Comparison of ENCODE assay signal across 21 cellular contexts in the genomic region with DNA sequence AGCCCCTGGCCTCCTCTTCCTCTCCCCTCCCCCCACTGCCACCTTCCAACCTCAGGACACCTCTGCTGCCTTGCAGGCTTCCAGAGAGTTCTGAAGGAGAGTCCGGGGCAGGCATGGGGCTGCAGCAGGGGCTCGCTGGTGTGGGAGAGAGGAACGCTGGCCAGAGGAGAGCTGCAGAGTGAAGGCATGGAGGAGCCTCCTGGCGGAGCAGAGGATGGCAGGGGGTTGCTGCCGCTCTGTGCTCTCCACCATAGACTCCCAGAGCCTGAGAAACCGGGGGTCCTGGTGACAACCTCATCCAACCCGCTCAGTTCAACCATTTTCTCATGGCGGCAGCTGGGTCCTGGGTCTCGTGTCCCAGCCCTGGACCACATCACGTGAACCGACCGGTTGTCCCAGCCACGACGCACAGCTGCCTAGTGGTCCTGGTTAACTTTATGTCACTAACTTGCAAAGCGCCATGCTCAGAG. TPM values are rescaled to one million over a fixed set of nuclear protein-coding genes. Genes with fewer than 3 reads are reported as not detected.
A peak's percentile ranks its signal among the peaks of the same experiment; 100 is the strongest.
DNase-seq lines count a peak whose midpoint lies in the region; ATAC-seq, FAIRE-seq and TF ChIP-seq lines count a peak whose summit lies in the region.
"Had no signal": no experiment of that assay in that cellular context is flagged by ENCODE, and none has a peak within 500 bp of the region (broad histone marks: within the 10 kb centered on the region; RNA-seq: fewer than 3 reads in every experiment).

No MANE protein-coding gene starts in this region.

- no peaks in the 10 kb centered on the region for H3K79me2 ChIP-seq in DND-41 (ENCODE audit: insufficient read depth, low read length)

- no peak for ATAC-seq in activated CD8-positive, alpha-beta memory T cell treated with anti-CD3 and anti-CD28 coated beads, Interleukin-2, amount 10 ng/mL, durations not matched to agents 7 days and 5 days
- ATAC-seq in DND-41 (ENCODE audit: insufficient read depth, low read depth) (no peak), left lung (no peak), sciatic nerve (no peak), GM18873 (IDR thresholded peaks at IDR 0.05; ENCODE audit: low FRiP score, unreplicated experiment) (no peak)
- ATAC-seq: GM23338 had no signal

- no peak for TF ChIP-seq CTCF in DND-41 (IDR thresholded peaks at IDR 0.05; ENCODE audit: borderline replicate concordance, extremely low read depth, low read length, poor library complexity, severe bottlenecking)
- no peak for TF ChIP-seq CTCF in left lung (IDR thresholded peaks at IDR 0.05)

- DNase-seq in activated CD8-positive, alpha-beta memory T cell treated with anti-CD3 and anti-CD28 coated beads, Interleukin-2, amount 50 U/mL, for 4 hours: peak; percentile 12
- no peak for DNase-seq in activated CD8-positive, alpha-beta memory T cell treated with anti-CD3 and anti-CD28 coated beads, Interleukin-2, amount 10 ng/mL, durations not matched to agents 7 days and 5 days
- DNase-seq in DND-41 (peak; percentile 41), left lung (peak; percentile 20 to 50), sciatic nerve (ENCODE audit: low spot score) (peak; percentile 47), GM19239 (ENCODE audit: insufficient read length, low spot score) (no peak), COLO668 (lab: John Stamatoyannopoulos, UW; ENCODE audit: unreplicated experiment) (no peak)
- DNase-seq: DMS79, MM.1S, NCI-H1048, NCI-H1417 treated with DMSO at 0.1 percent for 48 hours, NCI-H187, NCI-H446, NCI-H526 had no signal

- H2AFZ ChIP-seq in DND-41 (ENCODE audit: low read depth, low read length): no peak overlapping the region
- H2AFZ ChIP-seq: GM23338 had no signal

- CTCF ChIA-PET in activated CD8-positive, alpha-beta memory T cell treated with anti-CD3 and anti-CD28 coated beads, Interleukin-2, amount 10 ng/mL, durations not matched to agents 7 days and 5 days (lab: Charles Lee): no interaction called here

- H3K4me2 ChIP-seq in DND-41 (ENCODE audit: insufficient read depth, low read length): peak overlapping the region; percentile 27; the same call in 1 of the 2 replicates
- H3K4me2 ChIP-seq: GM23338 had no signal

- no peak overlapping the region for H3K4me3 Mint-ChIP-seq in activated CD8-positive, alpha-beta memory T cell treated with anti-CD3 and anti-CD28 coated beads, Interleukin-2, amount 10 ng/mL, durations not matched to agents 7 days and 5 days
- H3K4me3 Mint-ChIP-seq: B cell, GM23338 had no signal

- no peaks in the 10 kb centered on the region for H3K4me1 Mint-ChIP-seq in activated CD8-positive, alpha-beta memory T cell treated with anti-CD3 and anti-CD28 coated beads, Interleukin-2, amount 10 ng/mL, durations not matched to agents 7 days and 5 days
- H3K4me1 Mint-ChIP-seq: B cell, CD14-positive monocyte had no signal

- no peak for FAIRE-seq in GM19239 (lab: Jason Lieb, UNC)
- FAIRE-seq: A204.1 had no signal

- H3K9me3 Mint-ChIP-seq in activated CD8-positive, alpha-beta memory T cell treated with anti-CD3 and anti-CD28 coated beads, Interleukin-2, amount 10 ng/mL, durations not matched to agents 7 days and 5 days (ENCODE audit: low read depth): no peaks in the 10 kb centered on the region
- H3K9me3 Mint-ChIP-seq: GM23338 had no signal

- H3K9ac ChIP-seq in DND-41 (ENCODE audit: low read depth, low read length): peak overlapping the region; percentile 38

- no peaks in the 10 kb centered on the region for H3K36me3 ChIP-seq in DND-41 (ENCODE audit: insufficient read depth, low read length)
- H3K36me3 ChIP-seq in left lung: no peaks in the 10 kb centered on the region
- H3K36me3 ChIP-seq: Peyer's patch had no signal

- H3K9me3 ChIP-seq in DND-41 (ENCODE audit: insufficient read depth, low read length, severe bottlenecking) (no peaks in the 10 kb centered on the region), left lung (no peaks in the 10 kb centered on the region)
- H3K9me3 ChIP-seq: Peyer's patch had no signal

- no peaks in the 10 kb centered on the region for H3K36me3 Mint-ChIP-seq in activated CD8-positive, alpha-beta memory T cell treated with anti-CD3 and anti-CD28 coated beads, Interleukin-2, amount 10 ng/mL, durations not matched to agents 7 days and 5 days
- H3K36me3 Mint-ChIP-seq: CD14-positive monocyte had no signal

- no peaks in the 10 kb centered on the region for H4K20me1 ChIP-seq in DND-41 (ENCODE audit: insufficient read depth, low read length)

- intact Hi-C loops in left lung (cut with DNase I) (no loop called here), sciatic nerve (cut with DNase I) (no loop called here)

- H3K27me3 Mint-ChIP-seq in activated CD8-positive, alpha-beta memory T cell treated with anti-CD3 and anti-CD28 coated beads, Interleukin-2, amount 10 ng/mL, durations not matched to agents 7 days and 5 days: peaks cover 6% of the 10 kb centered on the region

- peak overlapping the region; percentile 73 for H3K27ac ChIP-seq in DND-41 (ENCODE audit: low read length)
- H3K27ac ChIP-seq in left lung: no peak overlapping the region
- H3K27ac ChIP-seq: Peyer's patch had no signal

- H3K4me1 ChIP-seq in DND-41 (ENCODE audit: insufficient read depth, low read length) (peaks cover 33% of the 10 kb centered on the region), left lung (peaks cover 0 to 3% of the 10 kb centered on the region in 2 donors)

- H3K4me3 ChIP-seq in DND-41 (ENCODE audit: low read depth in 1 of 2, low read length in 2 of 2) (no peak overlapping the region), left lung (no peak overlapping the region)
- H3K4me3 ChIP-seq: GM23338, Peyer's patch had no signal

- H3K27ac Mint-ChIP-seq in activated CD8-positive, alpha-beta memory T cell treated with anti-CD3 and anti-CD28 coated beads, Interleukin-2, amount 10 ng/mL, durations not matched to agents 7 days and 5 days: no peak overlapping the region
- H3K27ac Mint-ChIP-seq: B cell, GM23338 had no signal

- H3K27me3 ChIP-seq in DND-41 (ENCODE audit: insufficient read depth, low read length, poor library complexity) (no peaks in the 10 kb centered on the region), left lung (peaks cover 23 to 86% of the 10 kb centered on the region in 2 donors)

RNA-seq across cellular contexts. Expression of a gene that starts 17.5 kb away (rescaled TPM):
- total RNA-seq in activated CD8-positive, alpha-beta memory T cell treated with anti-CD3 and anti-CD28 coated beads, Interleukin-2, amount 10 ng/mL, durations not matched to agents 7 days and 5 days: not detected
- not detected for total RNA-seq in left lung
- not detected for total RNA-seq in sciatic nerve
- total RNA-seq: B cell, GM23338, OCI-LY7, Peyer's patch had no signal

RNA-seq across cellular contexts. Expression of a gene that starts 31.1 kb away (rescaled TPM):
- total RNA-seq in activated CD8-positive, alpha-beta memory T cell treated with anti-CD3 and anti-CD28 coated beads, Interleukin-2, amount 10 ng/mL, durations not matched to agents 7 days and 5 days: not detected
- total RNA-seq in left lung: under 1 TPM; 0.31 to 0.47 TPM
- not detected for total RNA-seq in sciatic nerve
- total RNA-seq: B cell, GM23338, OCI-LY7 had no signal

RNA-seq across cellular contexts. Expression of a gene that starts 36.0 kb away (rescaled TPM):
- 1 to 10 TPM; 2.5 to 2.6 TPM for total RNA-seq in activated CD8-positive, alpha-beta memory T cell treated with anti-CD3 and anti-CD28 coated beads, Interleukin-2, amount 10 ng/mL, durations not matched to agents 7 days and 5 days
- total RNA-seq in left lung: 10 to 100 TPM; 34.5 to 39.6 TPM
- total RNA-seq in sciatic nerve: 58.3 TPM

Comparison
In these comparisons a context has a peak if more than half of its experiments do, and no peak if none do; other contexts are left out.
1. DNase-seq: peak in activated CD8-positive, alpha-beta memory T cell treated with anti-CD3 and anti-CD28 coated beads, Interleukin-2, amount 50 U/mL, for 4 hours (single experiment), DND-41 (single experiment), left lung (2 of 2) and sciatic nerve (single experiment); none in activated CD8-positive, alpha-beta memory T cell treated with anti-CD3 and anti-CD28 coated beads, Interleukin-2, amount 10 ng/mL, durations not matched to agents 7 days and 5 days (single experiment), GM19239 (single experiment) and COLO668 (single experiment).
2. RNA of a gene that starts 36.0 kb away (total RNA-seq): 58.3 TPM in sciatic nerve (single experiment) and 34.5 to 39.6 TPM in left lung; 2.5 to 2.6 TPM in activated CD8-positive, alpha-beta memory T cell treated with anti-CD3 and anti-CD28 coated beads, Interleukin-2, amount 10 ng/mL, durations not matched to agents 7 days and 5 days; every median in the first group is over 4 times any median in the second.